ENCODE assay signal across 9 cellular contexts in the genomic region with DNA sequence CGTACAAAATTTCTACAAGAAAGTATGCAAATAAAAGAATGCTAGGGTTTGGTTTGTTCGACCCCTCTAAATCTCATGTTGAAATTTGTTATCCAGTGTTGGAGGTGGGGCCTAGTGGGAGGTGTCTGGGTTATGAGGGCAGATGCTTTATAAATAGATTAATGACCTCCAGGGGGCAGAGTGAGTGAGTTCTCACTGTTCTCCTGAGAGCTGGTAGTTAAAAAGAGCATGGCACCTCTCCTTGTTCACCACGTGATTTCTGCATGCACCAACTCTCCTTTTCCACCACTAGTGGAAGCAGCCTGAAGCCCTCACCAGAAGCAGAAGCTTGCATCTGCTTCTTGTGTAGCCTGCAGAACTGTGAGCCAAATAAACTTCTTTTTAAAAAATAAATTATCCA. TPM values are rescaled to one million over a fixed set of nuclear protein-coding genes. Genes with fewer than 3 reads are reported as not detected.
DNase-seq lines count a peak whose midpoint lies in the region; ATAC-seq and TF ChIP-seq lines count a peak whose summit lies in the region.
"Had no signal": no experiment of that assay in that cellular context is flagged by ENCODE, and none has a peak within 500 bp of the region (broad histone marks: within the 10 kb centered on the region; RNA-seq: fewer than 3 reads in every experiment).

No MANE protein-coding gene starts in this region.

- TF ChIP-seq CTCF in epithelial cell of proximal tubule (conservative IDR thresholded peaks at IDR 0.05; ENCODE audit: low read depth, low read length) (peak; percentile 50), esophagus muscularis mucosa (IDR thresholded peaks at IDR 0.05) (no peak)

- ATAC-seq in GM19324 (IDR thresholded peaks at IDR 0.05; ENCODE audit: low FRiP score, unreplicated experiment) (peak; percentile 56), HG03135 (IDR thresholded peaks at IDR 0.05; ENCODE audit: unreplicated experiment) (peak; percentile 52)

- 61% methylated on average over 3 of the region's 3 CpGs for WGBS in esophagus muscularis mucosa

- no peaks in the 10 kb centered on the region for H3K27me3 ChIP-seq in esophagus muscularis mucosa

- no peaks in the 10 kb centered on the region for H3K36me3 ChIP-seq in esophagus muscularis mucosa

- no peak for TF ChIP-seq EP300 in esophagus muscularis mucosa (IDR thresholded peaks at IDR 0.05)

- intact Hi-C loops in esophagus muscularis mucosa (cut with DNase I) = no loop called here

- no peak overlapping the region for H3K27ac ChIP-seq in esophagus muscularis mucosa (replicated peaks in 1 of 4)

- H3K4me3 ChIP-seq in epithelial cell of proximal tubule (ENCODE audit: low read depth, low read length) (no peak overlapping the region), esophagus muscularis mucosa (no peak overlapping the region)

- no peak for TF ChIP-seq POLR2A in esophagus muscularis mucosa (IDR thresholded peaks at IDR 0.05; ENCODE audit: low read depth)

- DNase-seq in D341Med (ENCODE audit: low spot score) = peak; percentile 52
- DNase-seq in NOMO-1 (lab: John Stamatoyannopoulos, UW; ENCODE audit: unreplicated experiment in 2 of 2) = peak; percentile 1 to 53
- no peak for DNase-seq in epithelial cell of proximal tubule (ENCODE audit: low read depth)
- DNase-seq in T-helper 9 cell = no peak
- no peak for DNase-seq in esophagus muscularis mucosa (ENCODE audit: extremely low spot score)
- DNase-seq in retina = no peak

- no peaks in the 10 kb centered on the region for H3K4me1 ChIP-seq in esophagus muscularis mucosa

- H3K9me3 ChIP-seq in esophagus muscularis mucosa = no peaks in the 10 kb centered on the region

RNA-seq across cellular contexts. Expression of a gene that starts 50.4 kb away (rescaled TPM):
- total RNA-seq in epithelial cell of proximal tubule = not detected in 2 replicates
- total RNA-seq in esophagus muscularis mucosa = not detected
- total RNA-seq: mononuclear cell had no signal

Comparison
In these comparisons a context has a peak if more than half of its experiments do, and no peak if none do; other contexts are left out.
1. DNase-seq: peak in D341Med (single experiment) and NOMO-1 (2 of 2); none in epithelial cell of proximal tubule (single experiment), T-helper 9 cell (single experiment), esophagus muscularis mucosa (single experiment) and retina (single experiment).